ENCODE assay signal across 8 cellular contexts in genomic region chr9:116860509-116861120, GRCh38.
DNase-seq lines count a peak whose midpoint lies in the region; ATAC-seq, FAIRE-seq and TF ChIP-seq lines count a peak whose summit lies in the region.

No MANE protein-coding gene starts in this region.

- no peak overlapping the region for H3K4me3 ChIP-seq in small intestine (ENCODE audit: low read depth in 1 of 2, low read length in 2 of 2)

- ATAC-seq in HG02798 (IDR thresholded peaks at IDR 0.05; ENCODE audit: poor library complexity, unreplicated experiment) (peak; percentile 69), HG03108 (IDR thresholded peaks at IDR 0.05; ENCODE audit: unreplicated experiment) (no peak)

- no peak overlapping the region for H3K27ac ChIP-seq in small intestine (ENCODE audit: low read depth in 1 of 2, low read length in 1 of 2)

- no peaks in the 10 kb centered on the region for H3K36me3 ChIP-seq in small intestine (ENCODE audit: control insufficient read depth in 2 of 2, insufficient read depth in 2 of 2, low read length in 2 of 2)

- H3K4me1 ChIP-seq in small intestine (ENCODE audit: control insufficient read depth in 2 of 2, insufficient read depth in 1 of 2, low read depth in 1 of 2, low read length in 1 of 2), result no peaks in the 10 kb centered on the region

- no peaks in the 10 kb centered on the region for H3K27me3 ChIP-seq in small intestine (ENCODE audit: control insufficient read depth in 2 of 2, insufficient read depth in 2 of 2, low read length in 2 of 2)

- 36 to 42% (median 41%) methylated on average over 3 of the region's 3 CpGs for WGBS in small intestine, 3 donors

- peak; percentile 28 for DNase-seq in AG09319 (ENCODE audit: extremely low read depth, low read depth)
- DNase-seq in GM04504 (ENCODE audit: low read depth), result peak; percentile 32
- peak; percentile 67 for DNase-seq in NCI-H345 (lab: John Stamatoyannopoulos, UW)
- peak in 45 of 58 donors; percentile 2 to 71 (median 26) for DNase-seq in anterior cingulate cortex (lab: John Stamatoyannopoulos, UW)
- DNase-seq in hepatic stellate cell (ENCODE audit: low spot score), result peak; percentile 60
- peak; percentile 71 for DNase-seq in small intestine

- TF ChIP-seq CTCF in AG09319 (IDR thresholded peaks at IDR 0.05; ENCODE audit: low read depth, low read length), result peak; percentile 75

- FAIRE-seq in small intestine (lab: Jason Lieb, UNC), result no peak

- H3K9me3 ChIP-seq in small intestine (ENCODE audit: control insufficient read depth, low read depth), result no peaks in the 10 kb centered on the region
